ENCODE assay signal across 9 cellular contexts in the genomic region with DNA sequence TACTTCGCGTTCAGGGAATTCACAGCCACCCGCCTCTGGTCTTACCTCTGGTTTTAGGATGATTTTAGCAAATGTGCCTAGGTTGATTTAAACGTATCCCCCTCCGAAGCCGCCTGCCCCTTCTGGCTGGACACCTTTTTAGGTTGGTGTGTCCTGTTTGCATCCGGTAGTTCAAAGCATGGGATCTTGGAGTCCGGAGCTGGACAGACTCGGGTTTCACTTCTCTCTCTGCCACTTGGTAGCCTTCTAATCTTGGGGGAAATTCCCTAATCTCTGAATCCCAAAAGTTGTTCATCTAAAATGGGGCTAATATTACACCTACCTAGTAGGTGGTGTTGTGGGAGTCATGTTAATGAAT. TPM values are rescaled to one million over a fixed set of nuclear protein-coding genes. Genes with fewer than 3 reads are reported as not detected.
DNase-seq lines count a peak whose midpoint lies in the region; ATAC-seq and TF ChIP-seq lines count a peak whose summit lies in the region.
"Had no signal": no experiment of that assay in that cellular context is flagged by ENCODE, and none has a peak within 500 bp of the region (broad histone marks: within the 10 kb centered on the region; RNA-seq: fewer than 3 reads in every experiment).

No MANE protein-coding gene starts in this region.

- ATAC-seq in GM23338 (peak; percentile 8), Panc1 (peak; percentile 31; the same call in 1 of the 2 replicates)

- intact Hi-C loops in Panc1 (cut with micrococcal nuclease; ENCODE audit: unreplicated experiment) = loop anchor here (2.0 kb wide), 1 partner anchor 38 kb away; no protein-coding TSS in a partner anchor

- peaks cover 0 to 2% (median 0%) of the 10 kb centered on the region in 5 donors for H3K9me3 Mint-ChIP-seq in CD8-positive, alpha-beta memory T cell
- peaks cover 17% of the 10 kb centered on the region for H3K9me3 Mint-ChIP-seq in GM23338

- in situ Hi-C loops in Panc1 (cut with HindIII; ENCODE audit: low pct_unique_long_range_greater_than_20kb, low sequenced_read_pairs) = no loop called here

- H3F3A ChIP-seq in GM23338 (replicated peaks; ENCODE audit: low read depth) = no peaks in the 10 kb centered on the region

- H3K27me3 ChIP-seq in CD8-positive, alpha-beta memory T cell (ENCODE audit: insufficient read depth, low read length, poor library complexity, severe bottlenecking) = no peaks in the 10 kb centered on the region
- H3K27me3 ChIP-seq in GM23338 (ENCODE audit: insufficient read depth) (no peaks in the 10 kb centered on the region; the same call in 1 of the 2 replicates), Panc1 (ENCODE audit: control insufficient read depth, insufficient read depth, low read length) (no peaks in the 10 kb centered on the region)

- DNase-seq in CD8-positive, alpha-beta memory T cell = no peak
- DNase-seq in GM23338 (ENCODE audit: low spot score) (no peak), Panc1 (ENCODE audit: low read depth, low spot score) (no peak), fibroblast of villous mesenchyme (ENCODE audit: low read depth) (peak; percentile 25), T1000 (lab: John Stamatoyannopoulos, UW) (no peak), kidney tubule cell (ENCODE audit: low spot score) (no peak), NCI-H187 treated with DMSO at 0.1 percent for 48 hours (lab: John Stamatoyannopoulos, UW) (no peak)

- no peaks in the 10 kb centered on the region for H3K9me3 ChIP-seq in CD8-positive, alpha-beta memory T cell (ENCODE audit: low read length)
- H3K9me3 ChIP-seq in Panc1 (ENCODE audit: control insufficient read depth, insufficient read depth, low read depth, low read length) = no peaks in the 10 kb centered on the region

- POLR2A ChIA-PET in CD8-positive, alpha-beta memory T cell (lab: Charles Lee) = interaction anchor here (0.7 kb wide), 2 partner anchors 342 to 1006 kb away, joined by 3 to 5 read pairs; no protein-coding TSS in a partner anchor
- POLR2A ChIA-PET in Panc1 (lab: Charles Lee) = interaction anchor here (0.6 kb wide), 2 partner anchors 60 to 349 kb away, joined by 4 to 11 read pairs; partner anchors contain the start of gene HAPLN3

- H3K4me3 ChIP-seq in CD8-positive, alpha-beta memory T cell (ENCODE audit: low read length) = peak overlapping the region; percentile 80
- H3K4me3 ChIP-seq in GM23338 (peak overlapping the region; percentile 99), Panc1 (ENCODE audit: low read depth in 2 of 2, low read length in 2 of 2) (peak overlapping the region; percentile 82 to 96), fibroblast of villous mesenchyme (ENCODE audit: low read depth, low read length) (peak overlapping the region; percentile 85), skin epidermis (peak overlapping the region; percentile 52 to 90 (median 67))

- no peaks in the 10 kb centered on the region for H3K27me3 Mint-ChIP-seq in CD8-positive, alpha-beta memory T cell
- peaks cover 19% of the 10 kb centered on the region for H3K27me3 Mint-ChIP-seq in GM23338 (ENCODE audit: insufficient read depth, low read depth, poor library complexity)

- peak overlapping the region; percentile 89 to 97 (median 94) for H3K4me3 Mint-ChIP-seq in CD8-positive, alpha-beta memory T cell
- H3K4me3 Mint-ChIP-seq in GM23338 = peak overlapping the region; percentile 99

- BruUV-seq in Panc1 (replicated peaks; lab: Mats Ljungman, UMichigan) = no TSS peak

- CTCF ChIA-PET in CD8-positive, alpha-beta memory T cell (lab: Charles Lee) = interaction anchor here (0.8 to 1.5 kb wide), 3 partner anchors 38 to 90 kb away, joined by 3 to 5 read pairs (median 3); partner anchors contain the start of gene POLG
- CTCF ChIA-PET in Panc1 (lab: Charles Lee) = interaction anchor here (0.9 to 1.4 kb wide), 2 partner anchors 21 to 38 kb away, joined by 6 to 10 read pairs; no protein-coding TSS in a partner anchor

- peak overlapping the region; percentile 100 for H2AFZ ChIP-seq in GM23338

- H3K36me3 Mint-ChIP-seq in CD8-positive, alpha-beta memory T cell = peaks cover 0 to 23% (median 4%) of the 10 kb centered on the region in 3 donors
- H3K36me3 Mint-ChIP-seq in GM23338 (ENCODE audit: low read depth) = peaks cover 31% of the 10 kb centered on the region

- peak overlapping the region; percentile 49 to 92 (median 87) for H3K27ac Mint-ChIP-seq in CD8-positive, alpha-beta memory T cell
- H3K27ac Mint-ChIP-seq in GM23338 = peak overlapping the region; percentile 88

- H3K36me3 ChIP-seq in CD8-positive, alpha-beta memory T cell (ENCODE audit: insufficient read depth, low read length) = no peaks in the 10 kb centered on the region
- peaks cover 23% of the 10 kb centered on the region for H3K36me3 ChIP-seq in GM23338 (ENCODE audit: insufficient read depth)
- H3K36me3 ChIP-seq in Panc1 (ENCODE audit: control insufficient read depth, insufficient read depth, low read length) = peaks cover 19% of the 10 kb centered on the region

- H3K4me1 ChIP-seq in CD8-positive, alpha-beta memory T cell (ENCODE audit: insufficient read depth, low read length) = peaks cover 14% of the 10 kb centered on the region
- H3K4me1 ChIP-seq in GM23338 (ENCODE audit: insufficient read depth) = peaks cover 22% of the 10 kb centered on the region; the same call in 1 of the 2 replicates
- peaks cover 7% of the 10 kb centered on the region for H3K4me1 ChIP-seq in Panc1 (ENCODE audit: control insufficient read depth, insufficient read depth, low read length)

- TF ChIP-seq CTCF in GM23338 (conservative IDR thresholded peaks at IDR 0.05; ENCODE audit: low read depth in 2 of 2) (no peak), Panc1 (IDR thresholded peaks at IDR 0.05) (no peak), fibroblast of villous mesenchyme (IDR thresholded peaks at IDR 0.05; ENCODE audit: insufficient read depth, low read depth, low read length) (no peak)

- peaks cover 47% of the 10 kb centered on the region for H3K79me2 ChIP-seq in GM23338 (replicated peaks; ENCODE audit: insufficient read depth)

- peak overlapping the region; percentile 56 for H3K27ac ChIP-seq in CD8-positive, alpha-beta memory T cell (ENCODE audit: low read depth, low read length)
- H3K27ac ChIP-seq in GM23338 (ENCODE audit: low read depth) (peak overlapping the region; percentile 67), Panc1 (ENCODE audit: low read length) (peak overlapping the region; percentile 92), skin epidermis (peak overlapping the region in 10 of 21 experiments; percentile 19 to 84 (median 78))

- peaks cover 24 to 35% (median 27%) of the 10 kb centered on the region in 3 donors for H3K4me1 Mint-ChIP-seq in CD8-positive, alpha-beta memory T cell
- peaks cover 22% of the 10 kb centered on the region for H3K4me1 Mint-ChIP-seq in GM23338

- peaks cover 3% of the 10 kb centered on the region; the same call in 1 of the 2 replicates for H3K9me2 ChIP-seq in GM23338 (ENCODE audit: insufficient read depth)

- peak overlapping the region; percentile 100 for H3K4me2 ChIP-seq in GM23338

- H4K20me1 ChIP-seq in GM23338 (replicated peaks; ENCODE audit: insufficient read depth) = peaks cover 18% of the 10 kb centered on the region; the same call in 1 of the 2 replicates

TF ChIP-seq in GM23338, 12 proteins besides CTCF, POLR2A, EP300 and RAD21:
- TF ChIP-seq POLR2AphosphoS5 (IDR thresholded peaks at IDR 0.05; ENCODE audit: low read depth) (no peak), ZNF114 (CRISPR knock-in tag; IDR thresholded peaks at IDR 0.05) (no peak)

RNA-seq across cellular contexts. Expression of gene FANCI, which starts 0.7 kb away (rescaled TPM):
- 100 to 1,000 TPM; 140 to 145 TPM for total RNA-seq in CD8-positive, alpha-beta memory T cell
- 6.7 TPM for polyA plus RNA-seq in CD8-positive, alpha-beta memory T cell
- total RNA-seq in GM23338 (2014; rRNA removed; shearing (Covaris generic)) = 52.4 and 66.8 TPM in 2 replicates
- polyA plus RNA-seq in GM23338 (2016; fragmentation: Nextera tagmentation; extraction: Ambion mirVana) = 57.6 and 63.6 TPM in 2 replicates
- 96.2 TPM for total RNA-seq in Panc1 (2021; ENCODE audit: unreplicated experiment)
- 16.3 TPM for polyA plus RNA-seq in Panc1 (2012; ENCODE audit: insufficient read length)
- total RNA-seq in fibroblast of villous mesenchyme = 19.3 and 41.0 TPM in 2 replicates

RNA-seq across cellular contexts. Expression of gene RLBP1, which starts 23.1 kb away (rescaled TPM):
- not detected for total RNA-seq in CD8-positive, alpha-beta memory T cell
- not detected for polyA plus RNA-seq in CD8-positive, alpha-beta memory T cell
- total RNA-seq in GM23338 (2014; rRNA removed; shearing (Covaris generic)) = not detected in 2 replicates
- not detected in 2 replicates for polyA plus RNA-seq in GM23338 (2016; fragmentation: Nextera tagmentation; extraction: Ambion mirVana)
- total RNA-seq in Panc1 (2021; ENCODE audit: unreplicated experiment) (not detected), fibroblast of villous mesenchyme (not detected in 2 replicates)
- polyA plus RNA-seq in Panc1 (2012; ENCODE audit: insufficient read length) = not detected
- total RNA-seq: T-helper 1 cell treated with Interleukin-12 subunit alpha and Interleukin-12 subunit beta and Interleukin-4 antibody, amounts not matched to agents 30 ng/mL and 1 ng/mL, for 36 hours had no signal
